Comparison of ENCODE assay signal across 16 cellular contexts in the genomic region with DNA sequence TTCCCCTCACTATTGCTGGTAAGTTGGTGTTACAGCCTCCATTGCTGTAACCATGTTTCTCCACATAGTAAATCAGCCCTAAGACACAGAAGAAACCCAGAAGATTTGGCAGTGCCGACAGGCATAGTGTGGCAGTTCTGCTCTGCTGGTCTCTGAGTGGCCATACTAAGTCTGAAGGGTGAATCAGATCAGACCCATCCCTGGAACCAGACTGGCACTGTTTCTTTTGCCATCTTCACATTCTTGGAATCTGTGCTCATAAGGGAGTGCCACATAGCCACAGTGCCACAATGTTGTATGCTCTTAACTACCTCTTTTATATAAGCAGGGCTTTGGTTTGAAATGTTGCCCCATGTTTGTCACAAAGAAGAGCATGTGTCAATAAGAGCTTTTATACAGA.
DNase-seq lines count a peak whose midpoint lies in the region; ATAC-seq and TF ChIP-seq lines count a peak whose summit lies in the region.
"Had no signal": no experiment of that assay in that cellular context is flagged by ENCODE, and none has a peak within 500 bp of the region (broad histone marks: within the 10 kb centered on the region; RNA-seq: fewer than 3 reads in every experiment).

No MANE protein-coding gene starts in this region.

- H3K4me3 ChIP-seq in smooth muscle cell = no peak overlapping the region
- H3K4me3 ChIP-seq in CD8-positive, alpha-beta memory T cell (ENCODE audit: low read length) = no peak overlapping the region
- no peak overlapping the region for H3K4me3 ChIP-seq in HAP-1
- H3K4me3 ChIP-seq: BLaER1 had no signal

- peaks cover 89% of the 10 kb centered on the region for H3K79me2 ChIP-seq in smooth muscle cell (ENCODE audit: low read depth)

- peaks cover 73% of the 10 kb centered on the region for H3K36me3 Mint-ChIP-seq in dendritic cell treated with granulocyte-macrophage colony-stimulating factor and Interleukin-4, amounts not matched to agents 40 ng/mL and 50 ng/mL, for 4 days (ENCODE audit: low read depth)
- peaks cover 0 to 8% (median 2%) of the 10 kb centered on the region in 3 donors for H3K36me3 Mint-ChIP-seq in CD8-positive, alpha-beta memory T cell

- peak overlapping the region; percentile 64 for H3K27ac Mint-ChIP-seq in dendritic cell treated with granulocyte-macrophage colony-stimulating factor and Interleukin-4, amounts not matched to agents 40 ng/mL and 50 ng/mL, for 4 days
- no peak overlapping the region for H3K27ac Mint-ChIP-seq in CD8-positive, alpha-beta memory T cell

- no peak for TF ChIP-seq CTCF in smooth muscle cell (IDR thresholded peaks at IDR 0.05; ENCODE audit: borderline replicate concordance, insufficient read depth, poor library complexity, severe bottlenecking)

- H3K27me3 Mint-ChIP-seq in dendritic cell treated with granulocyte-macrophage colony-stimulating factor and Interleukin-4, amounts not matched to agents 40 ng/mL and 50 ng/mL, for 4 days = peaks cover 28% of the 10 kb centered on the region
- H3K27me3 Mint-ChIP-seq in CD8-positive, alpha-beta memory T cell = peaks cover 27 to 46% of the 10 kb centered on the region in 2 donors

- in situ Hi-C loops in HAP-1 (cut with MboI; ENCODE audit: low sequenced_read_pairs) = no loop called here

- H3F3A ChIP-seq in smooth muscle cell (ENCODE audit: low read depth) = peaks cover 65% of the 10 kb centered on the region

- H3K27me3 ChIP-seq in smooth muscle cell (ENCODE audit: low read depth) (no peaks in the 10 kb centered on the region), HAP-1 (ENCODE audit: low read depth) (no peaks in the 10 kb centered on the region)
- H3K27me3 ChIP-seq in CD8-positive, alpha-beta memory T cell (ENCODE audit: insufficient read depth, low read length, poor library complexity, severe bottlenecking) = peaks cover 4% of the 10 kb centered on the region

- POLR2A ChIA-PET in CD8-positive, alpha-beta memory T cell (lab: Charles Lee) = no interaction called here

- H3K4me1 ChIP-seq in smooth muscle cell (ENCODE audit: low read depth) = peaks cover 26% of the 10 kb centered on the region
- no peaks in the 10 kb centered on the region for H3K4me1 ChIP-seq in CD8-positive, alpha-beta memory T cell (ENCODE audit: insufficient read depth, low read length)
- no peaks in the 10 kb centered on the region for H3K4me1 ChIP-seq in HAP-1
- H3K4me1 ChIP-seq: BLaER1 had no signal

- H3K36me3 ChIP-seq in smooth muscle cell (ENCODE audit: low read depth) = peaks cover 3% of the 10 kb centered on the region
- no peaks in the 10 kb centered on the region for H3K36me3 ChIP-seq in CD8-positive, alpha-beta memory T cell (ENCODE audit: insufficient read depth, low read length)
- peaks cover 35% of the 10 kb centered on the region for H3K36me3 ChIP-seq in HAP-1 (replicated peaks)
- H3K36me3 ChIP-seq: BLaER1, neutrophil had no signal

- H3K4me2 ChIP-seq in smooth muscle cell = peak overlapping the region; percentile 43
- H3K4me2 ChIP-seq: BLaER1 had no signal

- no peak overlapping the region for H2AFZ ChIP-seq in smooth muscle cell (ENCODE audit: low read depth)

- H4K20me1 ChIP-seq in smooth muscle cell (ENCODE audit: low read depth) = peaks cover 97% of the 10 kb centered on the region
- H4K20me1 ChIP-seq: BLaER1 had no signal

- H3K9me3 Mint-ChIP-seq in dendritic cell treated with granulocyte-macrophage colony-stimulating factor and Interleukin-4, amounts not matched to agents 40 ng/mL and 50 ng/mL, for 4 days = no peaks in the 10 kb centered on the region
- peaks cover 0 to 3% (median 0%) of the 10 kb centered on the region in 5 donors for H3K9me3 Mint-ChIP-seq in CD8-positive, alpha-beta memory T cell
- H3K9me3 Mint-ChIP-seq: activated T-helper 1 cell treated with anti-CD3 and anti-CD28 coated beads, Interleukin-12 subunit alpha, Interleukin-12 subunit beta, Interleukin-2, Interleukin-4 antibody, amounts not matched to agents 30 ng/mL and 10 ng/mL and 1 ng/mL, durations not matched to agents 14 hours and 24 hours and 36 hours had no signal

- WGBS in smooth muscle cell (ENCODE audit: low lambda C conversion rate) = 83% methylated on average over 1 of the region's 1 CpG

- no peak overlapping the region for H3K9ac ChIP-seq in smooth muscle cell (ENCODE audit: low read depth)
- H3K9ac ChIP-seq: BLaER1 had no signal

- CTCF ChIA-PET in CD8-positive, alpha-beta memory T cell (lab: Charles Lee) = no interaction called here

- peak overlapping the region; percentile 96 for H3K27ac ChIP-seq in smooth muscle cell (ENCODE audit: low read depth)
- H3K27ac ChIP-seq in CD8-positive, alpha-beta memory T cell (ENCODE audit: low read depth, low read length) = no peak overlapping the region
- H3K27ac ChIP-seq: BLaER1, neutrophil had no signal

- DNase-seq in smooth muscle cell (lab: John Stamatoyannopoulos, UW; ENCODE audit: unreplicated experiment) (no peak), COLO829 (ENCODE audit: low spot score) (no peak), HAP-1 (ENCODE audit: low spot score in 2 of 2) (no peak)
- DNase-seq in CD8-positive, alpha-beta memory T cell = no peak
- DNase-seq: caudate nucleus; NCI-H226; Right ventricle myocardium superior; stimulated activated CD4-positive, alpha-beta T cell treated with anti-CD3 and anti-CD28 coated beads, Interleukin-1b, Interleukin-23, amount 100 ng/mL, for 48 hours; stimulated activated naive CD8-positive, alpha-beta T cell treated with anti-CD3 and anti-CD28 coated beads, Interleukin-15, Interleukin-2, amounts not matched to agents 100 U/mL and 50 U/mL, for 24 hours had no signal

- intact Hi-C loops in dendritic cell treated with granulocyte-macrophage colony-stimulating factor and Interleukin-4, amounts not matched to agents 40 ng/mL and 50 ng/mL, for 4 days (cut with micrococcal nuclease) = loop anchor here (5.0 kb wide), 1 partner anchor 34 kb away; no protein-coding TSS in a partner anchor

- H3K9me3 ChIP-seq in smooth muscle cell (replicated peaks; ENCODE audit: low read depth) (no peaks in the 10 kb centered on the region), HAP-1 (no peaks in the 10 kb centered on the region)
- H3K9me3 ChIP-seq in CD8-positive, alpha-beta memory T cell (ENCODE audit: low read length) = no peaks in the 10 kb centered on the region
- H3K9me3 ChIP-seq: neutrophil had no signal

- no peak overlapping the region for H3K4me3 Mint-ChIP-seq in dendritic cell treated with granulocyte-macrophage colony-stimulating factor and Interleukin-4, amounts not matched to agents 40 ng/mL and 50 ng/mL, for 4 days
- H3K4me3 Mint-ChIP-seq in CD8-positive, alpha-beta memory T cell = no peak overlapping the region
- H3K4me3 Mint-ChIP-seq: activated T-helper 1 cell treated with anti-CD3 and anti-CD28 coated beads, Interleukin-12 subunit alpha, Interleukin-12 subunit beta, Interleukin-2, Interleukin-4 antibody, amounts not matched to agents 30 ng/mL and 10 ng/mL and 1 ng/mL, durations not matched to agents 14 hours and 24 hours and 36 hours had no signal

- peak; percentile 11 for ATAC-seq in GM18868 (IDR thresholded peaks at IDR 0.05; ENCODE audit: unreplicated experiment)
- ATAC-seq in HG02885 (IDR thresholded peaks at IDR 0.05; ENCODE audit: poor library complexity, unreplicated experiment) = peak; percentile 8
- no peak for ATAC-seq in GM18498 (IDR thresholded peaks at IDR 0.05; ENCODE audit: unreplicated experiment)
- ATAC-seq: stimulated activated naive CD8-positive, alpha-beta T cell treated with anti-CD3 and anti-CD28 coated beads, Interleukin-15, Interleukin-2, amounts not matched to agents 100 U/mL and 50 U/mL, for 24 hours had no signal

- peaks cover 54% of the 10 kb centered on the region for H3K4me1 Mint-ChIP-seq in dendritic cell treated with granulocyte-macrophage colony-stimulating factor and Interleukin-4, amounts not matched to agents 40 ng/mL and 50 ng/mL, for 4 days (ENCODE audit: low read depth)
- H3K4me1 Mint-ChIP-seq in CD8-positive, alpha-beta memory T cell = peaks cover 3 to 8% (median 6%) of the 10 kb centered on the region in 3 donors
